In genomic region chr19:35643255-35644205, GRCh38 we compare ENCODE assay signal across 8 cellular contexts. TPM values are rescaled to one million over a fixed set of nuclear protein-coding genes. Genes with fewer than 3 reads are reported as not detected.
DNase-seq lines count a peak whose midpoint lies in the region; ATAC-seq and TF ChIP-seq lines count a peak whose summit lies in the region.

No MANE protein-coding gene starts in this region.

- H3K4me1 ChIP-seq in endocrine pancreas (ENCODE audit: control insufficient read depth, insufficient read depth, low read length): no peaks in the 10 kb centered on the region

- peak overlapping the region; percentile 81 for H3K4me3 Mint-ChIP-seq in activated CD8-positive, alpha-beta memory T cell treated with anti-CD3 and anti-CD28 coated beads, Interleukin-2, amount 10 ng/mL, durations not matched to agents 7 days and 5 days
- peak overlapping the region; percentile 76 for H3K4me3 Mint-ChIP-seq in mesothelial cell of epicardium

- H3K9me3 Mint-ChIP-seq in activated CD8-positive, alpha-beta memory T cell treated with anti-CD3 and anti-CD28 coated beads, Interleukin-2, amount 10 ng/mL, durations not matched to agents 7 days and 5 days (ENCODE audit: low read depth): no peaks in the 10 kb centered on the region
- no peaks in the 10 kb centered on the region for H3K9me3 Mint-ChIP-seq in mesothelial cell of epicardium

- H3K27me3 Mint-ChIP-seq in activated CD8-positive, alpha-beta memory T cell treated with anti-CD3 and anti-CD28 coated beads, Interleukin-2, amount 10 ng/mL, durations not matched to agents 7 days and 5 days: no peaks in the 10 kb centered on the region
- no peaks in the 10 kb centered on the region for H3K27me3 Mint-ChIP-seq in mesothelial cell of epicardium (ENCODE audit: low read depth)

- no peaks in the 10 kb centered on the region for H3K36me3 ChIP-seq in endocrine pancreas (ENCODE audit: control insufficient read depth, insufficient read depth, low read length)

- H3K9ac ChIP-seq in endocrine pancreas (ENCODE audit: control insufficient read depth, insufficient read depth, low read length): peak overlapping the region; percentile 45

- CTCF ChIA-PET in activated CD8-positive, alpha-beta memory T cell treated with anti-CD3 and anti-CD28 coated beads, Interleukin-2, amount 10 ng/mL, durations not matched to agents 7 days and 5 days (lab: Charles Lee): interaction anchor here (0.6 to 1.4 kb wide), 6 partner anchors 30 to 102 kb away, joined by 3 to 4 read pairs (median 3); partner anchors contain the start of genes HAUS5, PSENEN and U2AF1L4

- no peak for TF ChIP-seq CTCF in mesothelial cell of epicardium (IDR thresholded peaks at IDR 0.05; ENCODE audit: unreplicated experiment)

- DNase-seq in AG08395 (ENCODE audit: low spot score) (peak; percentile 76), HK-2 (ENCODE audit: unreplicated experiment) (peak; percentile 87), NOMO-1 (lab: John Stamatoyannopoulos, UW; ENCODE audit: unreplicated experiment in 2 of 2) (peak; percentile 84 to 87), mesothelial cell of epicardium (ENCODE audit: low spot score in 2 of 2, unreplicated experiment in 2 of 2) (peak; percentile 76 to 82)
- peak; percentile 91 for DNase-seq in activated CD8-positive, alpha-beta memory T cell treated with anti-CD3 and anti-CD28 coated beads, Interleukin-2, amount 10 ng/mL, durations not matched to agents 7 days and 5 days
- peak; percentile 73 for DNase-seq in stimulated activated CD8-positive, alpha-beta memory T cell treated with anti-CD3 and anti-CD28 coated beads, Interleukin-2, amount 100 ng/mL, for 48 hours (ENCODE audit: low read depth in 2 of 2)

- no peaks in the 10 kb centered on the region for H3K36me3 Mint-ChIP-seq in activated CD8-positive, alpha-beta memory T cell treated with anti-CD3 and anti-CD28 coated beads, Interleukin-2, amount 10 ng/mL, durations not matched to agents 7 days and 5 days
- no peaks in the 10 kb centered on the region for H3K36me3 Mint-ChIP-seq in mesothelial cell of epicardium

- no peaks in the 10 kb centered on the region for H3K9me3 ChIP-seq in endocrine pancreas (ENCODE audit: control insufficient read depth, low read length)

- H3K4me3 ChIP-seq in endocrine pancreas (ENCODE audit: control insufficient read depth, insufficient read depth, low read length): peak overlapping the region; percentile 30

- peak overlapping the region; percentile 89 for H3K27ac Mint-ChIP-seq in activated CD8-positive, alpha-beta memory T cell treated with anti-CD3 and anti-CD28 coated beads, Interleukin-2, amount 10 ng/mL, durations not matched to agents 7 days and 5 days
- peak overlapping the region; percentile 95 for H3K27ac Mint-ChIP-seq in mesothelial cell of epicardium

- H3K4me1 Mint-ChIP-seq in activated CD8-positive, alpha-beta memory T cell treated with anti-CD3 and anti-CD28 coated beads, Interleukin-2, amount 10 ng/mL, durations not matched to agents 7 days and 5 days: peaks cover 38% of the 10 kb centered on the region
- peaks cover 17% of the 10 kb centered on the region for H3K4me1 Mint-ChIP-seq in mesothelial cell of epicardium

- ATAC-seq in GM19023 (IDR thresholded peaks at IDR 0.05; ENCODE audit: unreplicated experiment): peak; percentile 45
- ATAC-seq in activated CD8-positive, alpha-beta memory T cell treated with anti-CD3 and anti-CD28 coated beads, Interleukin-2, amount 10 ng/mL, durations not matched to agents 7 days and 5 days: peak; percentile 53

- no peaks in the 10 kb centered on the region for H3K27me3 ChIP-seq in endocrine pancreas (ENCODE audit: control insufficient read depth, insufficient read depth, low read length)

RNA-seq across cellular contexts. Expression of gene ETV2, which starts 2.0 kb away (rescaled TPM):
- 1 to 10 TPM; 1.2 to 1.9 TPM for total RNA-seq in activated CD8-positive, alpha-beta memory T cell treated with anti-CD3 and anti-CD28 coated beads, Interleukin-2, amount 10 ng/mL, durations not matched to agents 7 days and 5 days
- total RNA-seq in mesothelial cell of epicardium: 1.4 to 2.1 TPM (median 1.5 TPM) in 3 replicates

RNA-seq across cellular contexts. Expression of gene COX6B1, which starts 4.6 kb away (rescaled TPM):
- total RNA-seq in activated CD8-positive, alpha-beta memory T cell treated with anti-CD3 and anti-CD28 coated beads, Interleukin-2, amount 10 ng/mL, durations not matched to agents 7 days and 5 days: 100 to 1,000 TPM; 394 to 417 TPM
- 273 to 293 TPM (median 284 TPM) in 3 replicates for total RNA-seq in mesothelial cell of epicardium

RNA-seq across cellular contexts. Expression of gene RBM42, which starts 14.7 kb away (rescaled TPM):
- total RNA-seq in activated CD8-positive, alpha-beta memory T cell treated with anti-CD3 and anti-CD28 coated beads, Interleukin-2, amount 10 ng/mL, durations not matched to agents 7 days and 5 days: 100 to 1,000 TPM; 110 to 117 TPM
- total RNA-seq in mesothelial cell of epicardium: 63.7 to 70.6 TPM (median 66.4 TPM) in 3 replicates

RNA-seq across cellular contexts. Expression of gene UPK1A, which starts 22.8 kb away (rescaled TPM):
- total RNA-seq in activated CD8-positive, alpha-beta memory T cell treated with anti-CD3 and anti-CD28 coated beads, Interleukin-2, amount 10 ng/mL, durations not matched to agents 7 days and 5 days: under 1 TPM in 1 of 2 experiments, not detected in 1; 0.30 TPM
- 1.8 to 2.3 TPM (median 2.0 TPM) in 3 replicates for total RNA-seq in mesothelial cell of epicardium

RNA-seq across cellular contexts. Expression of gene HAUS5, which starts 31.0 kb away (rescaled TPM):
- 10 to 100 TPM; 49.0 to 59.2 TPM for total RNA-seq in activated CD8-positive, alpha-beta memory T cell treated with anti-CD3 and anti-CD28 coated beads, Interleukin-2, amount 10 ng/mL, durations not matched to agents 7 days and 5 days
- 28.7 to 33.8 TPM (median 29.0 TPM) in 3 replicates for total RNA-seq in mesothelial cell of epicardium

Comparison
In these comparisons a context has a peak if more than half of its experiments do, and no peak if none do; other contexts are left out.
1. Peak in every context shown above with its lines: DNase-seq, ATAC-seq and H3K4me3 ChIP-seq.